ENCODE assay signal across 22 cellular contexts in genomic region chr15:69497634-69498033, GRCh38. TPM values are rescaled to one million over a fixed set of nuclear protein-coding genes. Genes with fewer than 3 reads are reported as not detected.
A peak's percentile ranks its signal among the peaks of the same experiment; 100 is the strongest.
DNase-seq lines count a peak whose midpoint lies in the region; ATAC-seq and TF ChIP-seq lines count a peak whose summit lies in the region.
"Had no signal": no experiment of that assay in that cellular context is flagged by ENCODE, and none has a peak within 500 bp of the region (broad histone marks: within the 10 kb centered on the region; RNA-seq: fewer than 3 reads in every experiment).

No MANE protein-coding gene starts in this region.

- H3K27me3 ChIP-seq in GM23338 (ENCODE audit: insufficient read depth) = no peaks in the 10 kb centered on the region
- H3K27me3 ChIP-seq in SJCRH30 = no peaks in the 10 kb centered on the region
- H3K27me3 ChIP-seq: BE2C had no signal

- no peak for TF ChIP-seq CTCF in GM23338 (conservative IDR thresholded peaks at IDR 0.05; ENCODE audit: low read depth in 2 of 2)
- TF ChIP-seq CTCF in osteocyte (IDR thresholded peaks at IDR 0.05) = no peak

- H3K4me1 Mint-ChIP-seq in activated CD4-positive, alpha-beta T cell treated with anti-CD3 and anti-CD28 coated beads for 36 hours = peaks cover 12% of the 10 kb centered on the region
- H3K4me1 Mint-ChIP-seq in GM23338 (peaks cover 11% of the 10 kb centered on the region), osteocyte (ENCODE audit: unreplicated experiment) (no peaks in the 10 kb centered on the region)

- no peaks in the 10 kb centered on the region for H3K79me2 ChIP-seq in GM23338 (replicated peaks; ENCODE audit: insufficient read depth)

- H3K9me2 ChIP-seq in GM23338 (ENCODE audit: insufficient read depth) = no peaks in the 10 kb centered on the region

- H3K36me3 ChIP-seq in GM23338 (ENCODE audit: insufficient read depth) = no peaks in the 10 kb centered on the region
- H3K36me3 ChIP-seq in SJCRH30 = no peaks in the 10 kb centered on the region
- H3K36me3 ChIP-seq: BE2C, HAP-1 had no signal

- no peak overlapping the region for H3K4me3 Mint-ChIP-seq in activated CD4-positive, alpha-beta T cell treated with anti-CD3 and anti-CD28 coated beads for 36 hours
- H3K4me3 Mint-ChIP-seq in GM23338 (no peak overlapping the region), osteocyte (ENCODE audit: unreplicated experiment) (no peak overlapping the region)
- H3K4me3 Mint-ChIP-seq: CD4-positive, CD25-positive, alpha-beta regulatory T cell had no signal

- H3K27ac ChIP-seq in GM23338 (ENCODE audit: low read depth) = no peak overlapping the region
- peak overlapping the region; percentile 8; the same call in 1 of the 2 replicates for H3K27ac ChIP-seq in SJCRH30
- H3K27ac ChIP-seq: HL-60 had no signal

- no peak overlapping the region for H3K27ac Mint-ChIP-seq in activated CD4-positive, alpha-beta T cell treated with anti-CD3 and anti-CD28 coated beads for 36 hours
- no peak overlapping the region for H3K27ac Mint-ChIP-seq in GM23338
- no peak overlapping the region for H3K27ac Mint-ChIP-seq in osteocyte (ENCODE audit: unreplicated experiment)
- H3K27ac Mint-ChIP-seq: CD4-positive, CD25-positive, alpha-beta regulatory T cell had no signal

- no peaks in the 10 kb centered on the region for H3K36me3 Mint-ChIP-seq in activated CD4-positive, alpha-beta T cell treated with anti-CD3 and anti-CD28 coated beads for 36 hours (ENCODE audit: low read depth)
- no peaks in the 10 kb centered on the region for H3K36me3 Mint-ChIP-seq in GM23338 (ENCODE audit: low read depth)
- no peaks in the 10 kb centered on the region for H3K36me3 Mint-ChIP-seq in osteocyte (ENCODE audit: unreplicated experiment)

- no peaks in the 10 kb centered on the region for H3K9me3 Mint-ChIP-seq in activated CD4-positive, alpha-beta T cell treated with anti-CD3 and anti-CD28 coated beads for 36 hours (ENCODE audit: low read depth)
- H3K9me3 Mint-ChIP-seq in GM23338 (no peaks in the 10 kb centered on the region), osteocyte (ENCODE audit: unreplicated experiment) (no peaks in the 10 kb centered on the region)

- ATAC-seq in activated CD4-positive, alpha-beta T cell treated with anti-CD3 and anti-CD28 coated beads for 36 hours = peak; percentile 74
- no peak for ATAC-seq in GM23338
- ATAC-seq in GM18909 (IDR thresholded peaks at IDR 0.05; ENCODE audit: poor library complexity, unreplicated experiment) = no peak
- no peak for ATAC-seq in HG03378 (IDR thresholded peaks at IDR 0.05; ENCODE audit: unreplicated experiment)
- ATAC-seq: PC-3 had no signal

- no peak overlapping the region for H3K4me2 ChIP-seq in GM23338

- POLR2A ChIA-PET in activated CD4-positive, alpha-beta T cell treated with anti-CD3 and anti-CD28 coated beads for 36 hours (lab: Charles Lee) = no interaction called here

- 0 out of 2 replicates have a peak overlapping the region, but pooled peaks have one; percentile 18 for H2AFZ ChIP-seq in GM23338

- peak; percentile 12 for DNase-seq in activated CD4-positive, alpha-beta T cell treated with anti-CD3 and anti-CD28 coated beads for 36 hours
- DNase-seq in activated CD4-positive, alpha-beta T cell treated with anti-CD3 and anti-CD28 coated beads, Interleukin-2, amount 50 U/mL, for 48 hours = no peak
- DNase-seq in GM23338 (ENCODE audit: low spot score) (no peak), SJCRH30 (no peak), osteocyte (ENCODE audit: extremely low spot score, unreplicated experiment) (peak; percentile 21), NCI-H82 (lab: John Stamatoyannopoulos, UW) (no peak)
- DNase-seq: BE2C; CD4-positive, CD25-positive, alpha-beta regulatory T cell; COR-L47; DMS 273 treated with DMSO at 0.1 percent for 48 hours; IMR-90; NCI-H1436; NCI-H1930; NCI-H446; NCI-H526 treated with DMSO at 0.1 percent for 48 hours; PC-3; RPMI8226; SIG-M5 had no signal

- no peaks in the 10 kb centered on the region for H3K4me1 ChIP-seq in GM23338 (ENCODE audit: insufficient read depth)
- H3K4me1 ChIP-seq in SJCRH30 = peaks cover 43% of the 10 kb centered on the region
- H3K4me1 ChIP-seq: BE2C had no signal

- no peaks in the 10 kb centered on the region for H3F3A ChIP-seq in GM23338 (replicated peaks; ENCODE audit: low read depth)

- H3K27me3 Mint-ChIP-seq in activated CD4-positive, alpha-beta T cell treated with anti-CD3 and anti-CD28 coated beads for 36 hours = no peaks in the 10 kb centered on the region
- H3K27me3 Mint-ChIP-seq in GM23338 (ENCODE audit: insufficient read depth, low read depth, poor library complexity) (peaks cover 5% of the 10 kb centered on the region), osteocyte (ENCODE audit: unreplicated experiment) (peaks cover 60% of the 10 kb centered on the region)

- CTCF ChIA-PET in activated CD4-positive, alpha-beta T cell treated with anti-CD3 and anti-CD28 coated beads for 36 hours (lab: Charles Lee) = no interaction called here

- no peaks in the 10 kb centered on the region for H3K9me3 ChIP-seq in SJCRH30 (replicated peaks)
- H3K9me3 ChIP-seq: BE2C, HAP-1 had no signal

- H3K4me3 ChIP-seq in GM23338 (no peak overlapping the region), SJCRH30 (no peak overlapping the region)
- H3K4me3 ChIP-seq: HAP-1 had no signal

- no peaks in the 10 kb centered on the region for H4K20me1 ChIP-seq in GM23338 (replicated peaks; ENCODE audit: insufficient read depth)

- intact Hi-C loops in activated CD4-positive, alpha-beta T cell treated with anti-CD3 and anti-CD28 coated beads for 36 hours (cut with DNase I, micrococcal nuclease) = no loop called here

TF ChIP-seq in GM23338, 12 proteins besides CTCF, POLR2A, EP300 and RAD21:
- no peak for TF ChIP-seq POLR2AphosphoS5 (IDR thresholded peaks at IDR 0.05; ENCODE audit: low read depth)
- TF ChIP-seq STAT1 (IDR thresholded peaks at IDR 0.05; ENCODE audit: unreplicated experiment) = no peak
- TF ChIP-seq NANOG (IDR thresholded peaks at IDR 0.05; ENCODE audit: borderline replicate concordance) = no peak
- no peak for TF ChIP-seq EZH2 (IDR thresholded peaks at IDR 0.05; ENCODE audit: low read depth, unreplicated experiment)
- no peak for TF ChIP-seq REST (IDR thresholded peaks at IDR 0.05; ENCODE audit: unreplicated experiment)
- no peak for TF ChIP-seq JUNB (IDR thresholded peaks at IDR 0.05; ENCODE audit: unreplicated experiment)
- no peak for TF ChIP-seq CREB1 (CRISPR knock-in tag; IDR thresholded peaks at IDR 0.05; ENCODE audit: low read depth)
- TF ChIP-seq EZH2phosphoT487 (IDR thresholded peaks at IDR 0.05; ENCODE audit: unreplicated experiment) = no peak
- no peak for TF ChIP-seq ZNF114 (CRISPR knock-in tag; IDR thresholded peaks at IDR 0.05)
- TF ChIP-seq ZNF331 (CRISPR knock-in tag; IDR thresholded peaks at IDR 0.05; ENCODE audit: low read depth) = no peak

RNA-seq across cellular contexts. Expression of gene RPLP1, which starts 45.0 kb away (rescaled TPM):
- total RNA-seq in activated CD4-positive, alpha-beta T cell treated with anti-CD3 and anti-CD28 coated beads for 36 hours = 1,000 to 10,000 TPM; 1,576 to 2,330 TPM
- 283 and 305 TPM in 2 replicates for total RNA-seq in GM23338 (2014; rRNA removed; shearing (Covaris generic))
- 3,258 and 3,794 TPM in 2 replicates for polyA plus RNA-seq in GM23338 (2016; fragmentation: Nextera tagmentation; extraction: Ambion mirVana)
- total RNA-seq in SJCRH30 (2014; rRNA removed; shearing (Covaris generic)) = 761 and 909 TPM in 2 replicates
- 1,498 and 1,580 TPM in 2 replicates for total RNA-seq in osteocyte

Comparison
In these comparisons a context has a peak if more than half of its experiments do, and no peak if none do; other contexts are left out.
1. DNase-seq: peak in activated CD4-positive, alpha-beta T cell treated with anti-CD3 and anti-CD28 coated beads for 36 hours (single experiment) and osteocyte (single experiment); none in activated CD4-positive, alpha-beta T cell treated with anti-CD3 and anti-CD28 coated beads, Interleukin-2, amount 50 U/mL, for 48 hours (0 of 2), GM23338 (single experiment), SJCRH30 (0 of 2) and NCI-H82 (single experiment).